Comparison of ENCODE assay signal across 20 cellular contexts in genomic region chr1:217456261-217456660, GRCh38.
DNase-seq lines count a peak whose midpoint lies in the region; ATAC-seq and TF ChIP-seq lines count a peak whose summit lies in the region.
"Had no signal": no experiment of that assay in that cellular context is flagged by ENCODE, and none has a peak within 500 bp of the region (broad histone marks: within the 10 kb centered on the region; RNA-seq: fewer than 3 reads in every experiment).

No MANE protein-coding gene starts in this region.

- H3K4me3 ChIP-seq in cardiac muscle cell (no peak overlapping the region), right cardiac atrium (ENCODE audit: low read length) (no peak overlapping the region)
- H3K4me3 ChIP-seq: GM12878, HAP-1 had no signal

- no peak for TF ChIP-seq CTCF in cardiac muscle cell (IDR thresholded peaks at IDR 0.05; ENCODE audit: low read depth, low read length)

- 53% methylated on average over 2 of the region's 2 CpGs for WGBS in right cardiac atrium

- H3K27me3 ChIP-seq in cardiac muscle cell (no peaks in the 10 kb centered on the region), right cardiac atrium (ENCODE audit: control insufficient read depth, insufficient read depth) (no peaks in the 10 kb centered on the region)
- H3K27me3 ChIP-seq: BE2C had no signal

- no peaks in the 10 kb centered on the region for H3K9me3 ChIP-seq in cardiac muscle cell (ENCODE audit: low read depth)
- H3K9me3 ChIP-seq in right cardiac atrium (ENCODE audit: control insufficient read depth, low read length): no peaks in the 10 kb centered on the region
- H3K9me3 ChIP-seq: BE2C, HAP-1 had no signal

- peak in 1 of 2 donors; percentile 51 for DNase-seq in cardiac muscle cell (ENCODE audit: low read depth in 1 of 2, low spot score in 1 of 2)
- DNase-seq in left cardiac atrium: peak; percentile 11
- DNase-seq in right cardiac atrium: peak in 1 of 3 donors; percentile 16
- DNase-seq in T-helper 1 cell: no peak
- no peak for DNase-seq in mucosa of gallbladder (ENCODE audit: low spot score)
- DNase-seq in stimulated activated CD4-positive, alpha-beta T cell treated with anti-CD3 and anti-CD28 coated beads, Interleukin-15, amount 100 ng/mL, for 24 hours: no peak
- DNase-seq: ACHN; BE2C; C1 segment of cervical spinal cord; CD4-positive, CD25-positive, alpha-beta regulatory T cell; CD8-positive, alpha-beta memory T cell; COR-L47; DMS 273 treated with DMSO at 0.1 percent for 48 hours; DMS53; DND-41; EL had no signal

- ATAC-seq in left cardiac atrium: peak; percentile 33 to 62
- ATAC-seq in right cardiac atrium: peak; percentile 68 to 74
- ATAC-seq in GM18498 (IDR thresholded peaks at IDR 0.05; ENCODE audit: unreplicated experiment): no peak
- ATAC-seq: GM12878 had no signal

- no peaks in the 10 kb centered on the region for H3K36me3 ChIP-seq in cardiac muscle cell
- H3K36me3 ChIP-seq: BE2C, HAP-1 had no signal

- peaks cover 39% of the 10 kb centered on the region for H3K4me1 ChIP-seq in cardiac muscle cell (ENCODE audit: low read depth)
- H3K4me1 ChIP-seq in right cardiac atrium (ENCODE audit: control insufficient read depth, insufficient read depth, low read length): peaks cover 2% of the 10 kb centered on the region
- H3K4me1 ChIP-seq: HAP-1 had no signal

- H3K27ac ChIP-seq in cardiac muscle cell: peak overlapping the region; percentile 77
- peak overlapping the region; percentile 79 for H3K27ac ChIP-seq in right cardiac atrium (ENCODE audit: low read length)
- H3K27ac ChIP-seq: HL-60 had no signal

- intact Hi-C loops in left cardiac atrium (cut with DNase I) (no loop called here), right cardiac atrium (cut with DNase I) (no loop called here)
